In the genomic region with DNA sequence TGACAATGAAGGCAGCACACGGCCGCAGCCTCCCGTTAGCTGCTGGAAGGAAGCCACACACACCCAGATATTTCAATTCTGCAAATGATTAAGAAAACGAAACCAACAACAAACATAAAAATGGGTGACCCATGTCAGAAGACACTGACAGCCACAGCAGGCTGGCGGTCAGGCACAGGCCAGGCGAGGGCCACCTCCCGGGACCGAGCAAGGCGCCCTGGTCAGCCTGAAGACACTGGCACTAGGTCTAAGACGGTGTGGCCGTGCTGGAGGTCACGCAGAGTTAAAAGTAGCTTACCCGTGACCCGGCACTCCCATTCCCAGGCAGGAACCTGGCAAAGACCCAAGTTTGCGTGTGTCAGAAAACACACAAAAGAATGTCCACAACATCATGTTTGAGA, we compare ENCODE assay signal across 8 cellular contexts.
DNase-seq lines count a peak whose midpoint lies in the region; ATAC-seq and TF ChIP-seq lines count a peak whose summit lies in the region.

No MANE protein-coding gene starts in this region.

- H3K4me3 ChIP-seq in body of pancreas, result no peak overlapping the region

- H3K9me3 ChIP-seq in body of pancreas, result no peaks in the 10 kb centered on the region

- WGBS in body of pancreas, 2 donors, result 6 to 18% methylated on average over 12 to 15 of the region's 15 CpGs

- no peaks in the 10 kb centered on the region for H3K27me3 ChIP-seq in body of pancreas

- peaks cover 21% of the 10 kb centered on the region for H3K4me1 ChIP-seq in body of pancreas

- no peaks in the 10 kb centered on the region for H3K36me3 ChIP-seq in body of pancreas (replicated peaks in 1 of 2; ENCODE audit: insufficient read depth in 1 of 2, low read depth in 2 of 2)

- peak in 1 of 3 donors; percentile 9 for TF ChIP-seq POLR2A in body of pancreas (IDR thresholded peaks at IDR 0.05)

- no peak for TF ChIP-seq CTCF in body of pancreas (IDR thresholded peaks at IDR 0.05)

- peak; percentile 12 for DNase-seq in activated naive CD4-positive, alpha-beta T cell treated with Interleukin-2 at 50 U/mL for 16 hours
- DNase-seq in activated naive CD4-positive, alpha-beta T cell treated with anti-CD3 and anti-CD28 coated beads, Interleukin-2, amount 50 U/mL, for 16 hours, result no peak
- DNase-seq in body of pancreas (peak; percentile 43 to 61 (median 52)), lung microvascular endothelial cell (ENCODE audit: low read depth in 2 of 2) (peak; percentile 57 to 65), ureter (ENCODE audit: low spot score) (peak; percentile 72), OCI-M2 (lab: John Stamatoyannopoulos, UW; ENCODE audit: unreplicated experiment) (no peak), amniotic stem cell (lab: John Stamatoyannopoulos, UW) (no peak), NCI-H146 (lab: John Stamatoyannopoulos, UW) (no peak)

- H3K27ac ChIP-seq in body of pancreas, result peak overlapping the region in 3 of 4 donors; percentile 30 to 52 (median 45)

- peak; percentile 67 for ATAC-seq in body of pancreas

- intact Hi-C loops in body of pancreas (cut with DNase I), result no loop called here

Comparison
In these comparisons a context has a peak if more than half of its experiments do, and no peak if none do; other contexts are left out.
1. DNase-seq: peak in activated naive CD4-positive, alpha-beta T cell treated with Interleukin-2 at 50 U/mL for 16 hours (single experiment), body of pancreas (4 of 4), lung microvascular endothelial cell (2 of 2) and ureter (single experiment); none in activated naive CD4-positive, alpha-beta T cell treated with anti-CD3 and anti-CD28 coated beads, Interleukin-2, amount 50 U/mL, for 16 hours (single experiment), OCI-M2 (single experiment), amniotic stem cell (single experiment) and NCI-H146 (single experiment).